Comparison of ENCODE assay signal across 33 cellular contexts in the genomic region with DNA sequence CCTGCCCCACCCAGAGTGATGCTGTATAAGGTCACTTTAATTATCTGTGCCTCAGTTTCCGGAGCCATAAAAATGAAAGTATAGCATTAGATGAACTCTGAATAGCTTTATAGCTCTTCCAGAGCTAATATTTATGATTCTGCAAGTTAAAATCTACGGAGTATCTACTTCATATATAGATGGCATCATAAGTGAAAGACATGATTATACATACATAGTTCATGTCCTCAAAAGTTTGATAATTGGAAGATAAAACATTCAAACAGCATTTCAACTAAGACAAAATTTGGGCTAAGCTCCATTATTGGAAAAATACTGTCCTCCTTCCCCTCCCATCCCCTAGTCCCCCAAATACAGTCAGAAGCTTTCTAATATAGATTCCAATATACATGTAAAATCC.
"Had no signal": no experiment of that assay in that cellular context is flagged by ENCODE, and none has a peak within 500 bp of the region (broad histone marks: within the 10 kb centered on the region; RNA-seq: fewer than 3 reads in every experiment).

No MANE protein-coding gene starts in this region.

- DNase-seq: activated CD4-positive, alpha-beta T cell treated with anti-CD3 and anti-CD28 coated beads for 48 hours; activated CD4-positive, alpha-beta T cell treated with anti-CD3 and anti-CD28 coated beads, Interleukin-2, amount 50 U/mL, for 4 hours; activated CD4-positive, CD25-positive, alpha-beta regulatory T cell treated with anti-CD3 and anti-CD28 coated beads, Interleukin-2, amount 50 U/mL, for 72 hours; activated CD8-positive, alpha-beta memory T cell treated with anti-CD3 and anti-CD28 coated beads, Interleukin-2, amount 50 U/mL, for 48 hours; activated CD8-positive, alpha-beta T cell treated with anti-CD3 and anti-CD28 coated beads, Interleukin-2, amount 10 ng/mL, durations not matched to agents 7 days and 5 days; activated effector memory CD4-positive, alpha-beta T cell treated with Interleukin-2 at 50 U/mL for 16 hours; activated naive CD4-positive, alpha-beta T cell; activated T-cell treated with anti-CD3 and anti-CD28 coated beads, Interleukin-2, amount 50 U/mL, for 1 hour; amniotic stem cell; body of pancreas; central memory CD4-positive, alpha-beta T cell; MM.1S; NCI-H1105; NCI-H1436 treated with DMSO at 0.1 percent for 48 hours; NCI-H187; NCI-H2081 treated with DMSO at 0.1 percent for 48 hours; NCI-H2171 treated with DMSO at 0.1 percent for 48 hours; NCI-H345; NCI-H510A treated with DMSO at 0.1 percent for 48 hours; NCI-H69; NK-92 treated with Interleukin-12 subunit alpha and Interleukin-12 subunit beta, amount 100 ng/mL, for 24 hours; OCI-M1; Right ventricle myocardium superior; SJCRH30; SK-N-SH; T-helper 9 cell had no signal

- H3K27ac ChIP-seq: ascending aorta, body of pancreas, RWPE1, SJCRH30 had no signal

- H3K36me3 Mint-ChIP-seq: WTC11 had no signal

- H3K4me3 Mint-ChIP-seq: activated CD8-positive, alpha-beta T cell treated with anti-CD3 and anti-CD28 coated beads, Interleukin-2, amount 10 ng/mL, durations not matched to agents 7 days and 5 days; activated naive CD4-positive, alpha-beta T cell treated with anti-CD3 and anti-CD28 coated beads, Interleukin-2, amount 50 U/mL, for 24 hours; T-helper 1 cell treated with Interleukin-12 subunit alpha and Interleukin-12 subunit beta and Interleukin-4 antibody, amounts not matched to agents 30 μg/mL and 1 μg/mL, for 36 hours; WTC11 had no signal

- H3K4me1 ChIP-seq: SJCRH30 had no signal

- ATAC-seq: activated CD8-positive, alpha-beta T cell treated with anti-CD3 and anti-CD28 coated beads, Interleukin-2, amount 10 ng/mL, durations not matched to agents 7 days and 5 days; body of pancreas; Panc1; WTC11 had no signal

- H3K9me3 ChIP-seq: ascending aorta, body of pancreas, SJCRH30, SK-N-SH had no signal

- H3K9me3 Mint-ChIP-seq: activated naive CD4-positive, alpha-beta T cell treated with anti-CD3 and anti-CD28 coated beads, Interleukin-2, amount 50 U/mL, for 24 hours; WTC11 had no signal

- H3K27me3 Mint-ChIP-seq: activated naive CD4-positive, alpha-beta T cell treated with anti-CD3 and anti-CD28 coated beads, Interleukin-2, amount 50 U/mL, for 24 hours had no signal

- H3K4me3 ChIP-seq: ascending aorta, body of pancreas, SJCRH30 had no signal

- H3K36me3 ChIP-seq: ascending aorta had no signal

- H3K27ac Mint-ChIP-seq: activated CD8-positive, alpha-beta T cell treated with anti-CD3 and anti-CD28 coated beads, Interleukin-2, amount 10 ng/mL, durations not matched to agents 7 days and 5 days; T-helper 1 cell treated with Interleukin-12 subunit alpha and Interleukin-12 subunit beta and Interleukin-4 antibody, amounts not matched to agents 30 μg/mL and 1 μg/mL, for 36 hours; WTC11 had no signal

- FAIRE-seq: bronchial epithelial cell had no signal

- H3K27me3 ChIP-seq: ascending aorta, body of pancreas, SJCRH30 had no signal
